Comparison of ENCODE assay signal across 11 cellular contexts in the genomic region with DNA sequence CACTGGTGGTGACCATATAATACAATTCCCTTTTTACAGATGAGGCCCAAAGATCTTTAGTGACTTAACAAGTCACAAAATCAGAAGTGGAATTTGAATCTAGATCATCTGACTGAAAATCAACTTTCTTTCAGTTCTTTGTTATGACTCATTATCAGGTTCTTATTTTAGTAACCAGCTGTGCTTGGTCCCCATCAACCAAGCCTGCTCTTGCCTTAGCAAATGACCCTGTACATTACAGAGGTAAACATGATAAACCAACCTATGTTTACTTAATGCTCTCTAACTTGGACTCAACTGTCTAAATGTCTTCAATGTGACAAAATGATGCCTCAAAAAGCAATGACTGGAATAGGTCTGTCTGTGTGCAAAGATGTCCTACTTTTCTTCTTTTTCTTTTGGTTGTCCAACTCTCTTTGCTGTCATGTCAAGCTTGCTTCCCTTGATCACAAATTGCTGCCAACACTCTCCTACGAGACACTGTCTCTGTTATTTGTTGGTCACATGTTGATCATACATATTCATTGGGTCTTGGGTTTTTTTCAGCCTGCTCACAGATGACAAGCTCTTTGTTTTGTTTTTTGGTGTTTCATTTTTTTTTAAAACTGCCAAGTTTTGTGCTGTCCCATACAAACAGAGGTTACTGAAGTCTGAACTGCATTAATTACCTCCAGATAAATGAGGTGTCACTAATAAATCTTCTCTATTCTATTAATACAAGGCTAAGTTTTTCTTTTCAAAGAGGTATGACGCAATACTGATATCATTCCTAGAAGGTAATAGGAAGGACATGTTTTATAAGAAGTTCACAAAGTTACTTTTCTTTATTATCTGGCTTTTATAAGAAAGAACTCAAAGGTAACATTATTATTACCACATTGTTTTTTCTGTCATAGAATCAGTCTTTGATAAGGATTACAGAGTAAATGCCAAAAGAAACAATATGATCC.
A peak's percentile ranks its signal among the peaks of the same experiment; 100 is the strongest.
DNase-seq lines count a peak whose midpoint lies in the region; ATAC-seq, FAIRE-seq and TF ChIP-seq lines count a peak whose summit lies in the region.
"Had no signal": no experiment of that assay in that cellular context is flagged by ENCODE, and none has a peak within 500 bp of the region (broad histone marks: within the 10 kb centered on the region; RNA-seq: fewer than 3 reads in every experiment).

No MANE protein-coding gene starts in this region.

- H3K9me3 ChIP-seq in GM12878 (replicated peaks; ENCODE audit: control insufficient read depth, insufficient read depth, low read length) = peaks cover 11% of the 10 kb centered on the region
- H3K9me3 ChIP-seq in osteoblast (ENCODE audit: low read depth, low read length) = peaks cover 5% of the 10 kb centered on the region
- H3K9me3 ChIP-seq in CD4-positive, alpha-beta T cell (ENCODE audit: control insufficient read depth, low read length) = peaks cover 8% of the 10 kb centered on the region
- H3K9me3 ChIP-seq in Peyer's patch = peaks cover 0 to 6% (median 0%) of the 10 kb centered on the region in 4 donors

- H2AFZ ChIP-seq in GM12878 (ENCODE audit: control insufficient read depth, low read depth, low read length) = no peak overlapping the region
- H2AFZ ChIP-seq in osteoblast (ENCODE audit: low read length) = no peak overlapping the region

- CTCF ChIA-PET in GM12878 (lab: Yijun Ruan, JAX) = interaction anchor here (0.9 to 1.0 kb wide), 2 partner anchors 59 to 220 kb away, joined by 3 read pairs; no protein-coding TSS in a partner anchor
- CTCF ChIA-PET in CD4-positive, alpha-beta T cell (lab: Charles Lee) = no interaction called here

- TF ChIP-seq POLR2A in GM12878 (IDR thresholded peaks at IDR 0.05; ENCODE audit: low read depth, low read length) = no peak
- TF ChIP-seq POLR2A in Peyer's patch (IDR thresholded peaks at IDR 0.05) = no peak

- SMC1A ChIA-PET in GM12878 (lab: Charles Lee; ENCODE audit: uncharacterized antibody, unreplicated experiment) = interaction anchor here (1.2 to 1.6 kb wide), 3 partner anchors 9 to 20 kb away, joined by 3 to 4 read pairs (median 4); no protein-coding TSS in a partner anchor

- H3K27me3 ChIP-seq in GM06990 (replicated peaks; ENCODE audit: control insufficient read depth, insufficient read depth, low read length) (no peaks in the 10 kb centered on the region), GM12878 (replicated peaks in 1 of 2; ENCODE audit: control insufficient read depth in 2 of 2, insufficient read depth in 2 of 2, low read length in 1 of 2) (no peaks in the 10 kb centered on the region), osteoblast (ENCODE audit: insufficient read depth, low read length) (no peaks in the 10 kb centered on the region), Peyer's patch (no peaks in the 10 kb centered on the region)
- H3K27me3 ChIP-seq in CD4-positive, alpha-beta T cell (ENCODE audit: control insufficient read depth, insufficient read depth, low read length) = no peaks in the 10 kb centered on the region

- no peak overlapping the region for H3K4me3 ChIP-seq in GM06990 (replicated peaks; ENCODE audit: low read depth, low read length)
- H3K4me3 ChIP-seq in GM12878 = no peak overlapping the region
- no peak overlapping the region for H3K4me3 ChIP-seq in osteoblast (ENCODE audit: insufficient read depth, low read length)
- H3K4me3 ChIP-seq in Peyer's patch = no peak overlapping the region

- no peak overlapping the region for H3K9ac ChIP-seq in GM12878 (ENCODE audit: control insufficient read depth, insufficient read depth, low read length)

- no TSS peak for BruUV-seq in GM12878 (replicated peaks; lab: Mats Ljungman, UMichigan)

- 48% methylated on average over 2 of the region's 2 CpGs for WGBS in GM12878 (ENCODE audit: insufficient coverage, insufficient replicate concordance, low lambda C conversion rate, missing lambda C conversion rate)

- ATAC-seq in GM19328 (IDR thresholded peaks at IDR 0.05; ENCODE audit: unreplicated experiment) (peak; percentile 82), HG02970 (IDR thresholded peaks at IDR 0.05; ENCODE audit: low FRiP score, unreplicated experiment) (peak; percentile 72), GM12878 (peak; percentile 96)
- no peak for ATAC-seq in CD4-positive, alpha-beta T cell (ENCODE audit: poor library complexity)

- peak; percentile 93 for FAIRE-seq in GM12878 (lab: Jason Lieb, UNC)

- peaks cover 100% of the 10 kb centered on the region for H3K36me3 Mint-ChIP-seq in CD4-positive, alpha-beta T cell (ENCODE audit: low read depth)
- H3K36me3 Mint-ChIP-seq in progenitor cell of endocrine pancreas (ENCODE audit: insufficient read depth) = peaks cover 22% of the 10 kb centered on the region

- TF ChIP-seq CTCF in GM06990 (IDR thresholded peaks at IDR 0.05; ENCODE audit: insufficient read depth, low read length, poor library complexity, severe bottlenecking) (no peak), GM12878 (IDR thresholded peaks at IDR 0.05 in 2 of 3, conservative IDR thresholded peaks at IDR 0.05 in 1 of 3; ENCODE audit: control insufficient read depth in 2 of 3, extremely low read depth in 1 of 3, insufficient read depth in 1 of 3, low read depth in 3 of 3, low read length in 3 of 3) (no peak), osteoblast (IDR thresholded peaks at IDR 0.05; ENCODE audit: extremely low read depth, low read depth, low read length) (no peak), progenitor cell of endocrine pancreas (IDR thresholded peaks at IDR 0.05; ENCODE audit: unreplicated experiment) (no peak), Peyer's patch (IDR thresholded peaks at IDR 0.05) (no peak)
- no peak for TF ChIP-seq CTCF in CD4-positive, alpha-beta T cell (IDR thresholded peaks at IDR 0.05)

- H3K4me2 ChIP-seq in GM12878 (ENCODE audit: control insufficient read depth, insufficient read depth) (no peak overlapping the region), osteoblast (ENCODE audit: insufficient read depth, low read length) (no peak overlapping the region)

- H3K79me2 ChIP-seq in GM12878 (ENCODE audit: control insufficient read depth, insufficient read depth, low read length) = no peaks in the 10 kb centered on the region
- H3K79me2 ChIP-seq in osteoblast (ENCODE audit: insufficient read depth, low read length) = no peaks in the 10 kb centered on the region

- no peak overlapping the region for H3K27ac Mint-ChIP-seq in CD4-positive, alpha-beta T cell
- no peak overlapping the region for H3K27ac Mint-ChIP-seq in progenitor cell of endocrine pancreas
- H3K27ac Mint-ChIP-seq: mesothelial cell of epicardium had no signal

- RAD21 ChIA-PET in GM12878 (lab: Charles Lee; ENCODE audit: unreplicated experiment) = interaction anchor here (0.6 to 1.6 kb wide), 2 partner anchors 56 to 80 kb away, joined by 3 to 4 read pairs; no protein-coding TSS in a partner anchor

- no peaks in the 10 kb centered on the region for H3K27me3 Mint-ChIP-seq in CD4-positive, alpha-beta T cell
- H3K27me3 Mint-ChIP-seq in progenitor cell of endocrine pancreas = no peaks in the 10 kb centered on the region

- intact Hi-C loops in GM12878 (cut with micrococcal nuclease; ENCODE audit: unreplicated experiment) = no loop called here
- intact Hi-C loops in CD4-positive, alpha-beta T cell (cut with DNase I, micrococcal nuclease) = no loop called here

- peak; percentile 45 to 66; a peak in 3 of 4 replicates for TF ChIP-seq EP300 in GM12878 (IDR thresholded peaks at IDR 0.05; ENCODE audit: borderline replicate concordance in 1 of 2, control insufficient read depth in 1 of 2, low read depth in 2 of 2, low read length in 2 of 2)

- H3K4me1 ChIP-seq in GM12878 (ENCODE audit: control insufficient read depth, insufficient read depth, low read length) = peaks cover 10% of the 10 kb centered on the region; the same call in 1 of the 2 replicates
- peaks cover 4% of the 10 kb centered on the region for H3K4me1 ChIP-seq in osteoblast (ENCODE audit: insufficient read depth, low read length)
- no peaks in the 10 kb centered on the region for H3K4me1 ChIP-seq in Peyer's patch

- POLR2A ChIA-PET in GM12878 (lab: Charles Lee) = no interaction called here
- POLR2A ChIA-PET in CD4-positive, alpha-beta T cell (lab: Charles Lee) = interaction anchor here (1.2 kb wide), 1 partner anchor 12 kb away, joined by 3 read pairs; no protein-coding TSS in a partner anchor

- H4K20me1 ChIP-seq in GM12878 (ENCODE audit: control insufficient read depth, insufficient read depth) (no peaks in the 10 kb centered on the region), osteoblast (ENCODE audit: insufficient read depth, low read length) (no peaks in the 10 kb centered on the region)

- DNase-seq in GM06990 (ENCODE audit: extremely low read depth, insufficient read length) (peak; percentile 47), GM12878 (ENCODE audit: low read depth, low spot score) (peak; percentile 35), osteoblast (ENCODE audit: insufficient read length, low spot score, missing footprints) (no peak), progenitor cell of endocrine pancreas (ENCODE audit: low spot score, unreplicated experiment) (no peak), Peyer's patch (no peak)
- no peak for DNase-seq in CD4-positive, alpha-beta T cell
- DNase-seq: activated CD4-positive, CD25-positive, alpha-beta regulatory T cell treated with anti-CD3 and anti-CD28 coated beads, Interleukin-2, amount 50 U/mL, for 72 hours had no signal

- no peak overlapping the region for H3K4me3 Mint-ChIP-seq in CD4-positive, alpha-beta T cell
- H3K4me3 Mint-ChIP-seq in progenitor cell of endocrine pancreas (ENCODE audit: low read depth) = no peak overlapping the region
- H3K4me3 Mint-ChIP-seq: mesothelial cell of epicardium had no signal

- peaks cover 17% of the 10 kb centered on the region for H3K9me3 Mint-ChIP-seq in CD4-positive, alpha-beta T cell
- H3K9me3 Mint-ChIP-seq in progenitor cell of endocrine pancreas (ENCODE audit: low read depth) = peaks cover 26% of the 10 kb centered on the region

- TF ChIP-seq RAD21 in GM12878 (IDR thresholded peaks at IDR 0.05; ENCODE audit: insufficient read depth, low read depth, low read length) = no peak

- in situ Hi-C loops in GM12878 (cut with MboI) = no loop called here

- H3K27ac ChIP-seq in GM12878 (ENCODE audit: control insufficient read depth, insufficient read depth) (0 out of 2 replicates have a peak overlapping the region, but pooled peaks have one; percentile 35), osteoblast (ENCODE audit: low read depth, low read length) (no peak overlapping the region), Peyer's patch (no peak overlapping the region)
- no peak overlapping the region for H3K27ac ChIP-seq in CD4-positive, alpha-beta T cell (ENCODE audit: low read depth, low read length)
- H3K27ac ChIP-seq: C4-2B had no signal

- H3K4me1 Mint-ChIP-seq in CD4-positive, alpha-beta T cell (ENCODE audit: low read depth) = no peaks in the 10 kb centered on the region
- peaks cover 4% of the 10 kb centered on the region for H3K4me1 Mint-ChIP-seq in progenitor cell of endocrine pancreas (ENCODE audit: low read depth)

- H3K36me3 ChIP-seq in GM06990 (ENCODE audit: control insufficient read depth, insufficient read depth, low read length) = peaks cover 2% of the 10 kb centered on the region
- H3K36me3 ChIP-seq in GM12878 (ENCODE audit: control insufficient read depth in 2 of 2, insufficient read depth in 2 of 2, low read length in 1 of 2) = peaks cover 0 to 2% of the 10 kb centered on the region in 2 experiments; a peak in 1 of 4 replicates
- H3K36me3 ChIP-seq in osteoblast (ENCODE audit: insufficient read depth, low read length) = peaks cover 18% of the 10 kb centered on the region
- peaks cover 0 to 7% (median 0%) of the 10 kb centered on the region in 3 donors for H3K36me3 ChIP-seq in Peyer's patch

TF ChIP-seq in GM12878, 131 proteins besides CTCF, POLR2A, EP300 and RAD21 (continues in another document):
- TF ChIP-seq SIN3A (IDR thresholded peaks at IDR 0.05; ENCODE audit: low read depth, low read length) = no peak

Comparison
In these comparisons a context has a peak if more than half of its experiments do, and no peak if none do; other contexts are left out.
1. DNase-seq: peak in GM06990 (single experiment) and GM12878 (single experiment); none in osteoblast (single experiment), CD4-positive, alpha-beta T cell (0 of 10), progenitor cell of endocrine pancreas (single experiment) and Peyer's patch (0 of 3).